In the genomic region with DNA sequence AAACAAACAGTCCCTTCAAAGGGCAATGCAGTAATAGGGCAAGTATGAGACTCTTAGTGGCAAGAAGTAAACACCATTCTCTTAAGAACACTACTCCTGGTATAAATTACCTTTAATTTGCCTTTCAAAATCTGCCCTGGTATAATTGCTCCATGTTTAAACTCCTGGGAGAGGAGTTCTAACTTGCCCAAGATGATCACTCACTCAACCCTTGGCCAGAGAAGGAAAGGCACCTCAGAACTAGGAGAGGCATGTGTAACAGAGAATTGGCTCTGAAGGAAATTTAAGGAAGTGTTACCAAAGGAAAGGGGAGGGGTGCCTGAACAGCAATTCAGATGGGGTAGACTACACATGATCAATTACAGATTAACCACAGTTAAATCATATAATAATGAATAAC, we compare ENCODE assay signal across 26 cellular contexts.
"Had no signal": no experiment of that assay in that cellular context is flagged by ENCODE, and none has a peak within 500 bp of the region (broad histone marks: within the 10 kb centered on the region; RNA-seq: fewer than 3 reads in every experiment).

No MANE protein-coding gene starts in this region.

- H3K4me3 ChIP-seq: colonic mucosa, esophagus squamous epithelium, gastrocnemius medialis, lung, neural progenitor cell, prostate gland, right atrium auricular region, testis, tibial artery, upper lobe of left lung, uterus had no signal

- H3K4me1 Mint-ChIP-seq: naive thymus-derived CD4-positive, alpha-beta T cell; nephron; stimulated activated effector memory CD8-positive, alpha-beta T cell treated with anti-CD3 and anti-CD28 coated beads, Interleukin-12 subunit alpha, Interleukin-12 subunit beta, amount 100 ng/mL, for 72 hours had no signal

- H2AFZ ChIP-seq: neural progenitor cell had no signal

- H3K27me3 ChIP-seq: colonic mucosa, esophagus squamous epithelium, gastrocnemius medialis, neural progenitor cell, right atrium auricular region, testis, tibial artery, upper lobe of left lung, uterus had no signal

- H3K4me3 Mint-ChIP-seq: dendritic cell treated with granulocyte-macrophage colony-stimulating factor and Interleukin-4, amounts not matched to agents 40 ng/mL and 50 ng/mL, for 4 days; endodermal cell; naive thymus-derived CD4-positive, alpha-beta T cell; nephron; neural progenitor cell; stimulated activated effector memory CD8-positive, alpha-beta T cell treated with anti-CD3 and anti-CD28 coated beads, Interleukin-12 subunit alpha, Interleukin-12 subunit beta, amount 100 ng/mL, for 72 hours had no signal

- H3K36me3 Mint-ChIP-seq: naive thymus-derived CD4-positive, alpha-beta T cell; neural progenitor cell; stimulated activated effector memory CD8-positive, alpha-beta T cell treated with anti-CD3 and anti-CD28 coated beads, Interleukin-12 subunit alpha, Interleukin-12 subunit beta, amount 100 ng/mL, for 72 hours had no signal

- H3K4me1 ChIP-seq: colonic mucosa, esophagus squamous epithelium, gastrocnemius medialis, neural progenitor cell, prostate gland, right atrium auricular region, testis, tibial artery, upper lobe of left lung, uterus had no signal

- H3K9ac ChIP-seq: neural progenitor cell had no signal

- DNase-seq: colonic mucosa; effector CD8-positive, alpha-beta T cell; endodermal cell; erythroblast; esophagus squamous epithelium; gastrocnemius medialis; head of caudate nucleus; mesendoderm; midbrain; naive thymus-derived CD4-positive, alpha-beta T cell; stimulated activated CD4-positive, alpha-beta T cell treated with anti-CD3 and anti-CD28 coated beads, Interleukin-2, amount 100 ng/mL, for 24 hours; stimulated activated CD4-positive, alpha-beta T cell treated with anti-CD3 and anti-CD28 coated beads, Interleukin-4, amount 100 ng/mL, for 24 hours; stimulated activated naive CD8-positive, alpha-beta T cell treated with anti-CD3 and anti-CD28 coated beads, Interleukin-15, Interleukin-2, amounts not matched to agents 100 U/mL and 50 U/mL, for 24 hours; substantia nigra; testis; tibial artery; upper lobe of left lung; uterus had no signal

- H3K27me3 Mint-ChIP-seq: dendritic cell treated with granulocyte-macrophage colony-stimulating factor and Interleukin-4, amounts not matched to agents 40 ng/mL and 50 ng/mL, for 4 days; naive thymus-derived CD4-positive, alpha-beta T cell had no signal

- H3K9me3 Mint-ChIP-seq: endodermal cell had no signal

- H3K27ac Mint-ChIP-seq: dendritic cell treated with granulocyte-macrophage colony-stimulating factor and Interleukin-4, amounts not matched to agents 40 ng/mL and 50 ng/mL, for 4 days; endodermal cell; naive thymus-derived CD4-positive, alpha-beta T cell; nephron; neural progenitor cell; stimulated activated effector memory CD8-positive, alpha-beta T cell treated with anti-CD3 and anti-CD28 coated beads, Interleukin-12 subunit alpha, Interleukin-12 subunit beta, amount 100 ng/mL, for 72 hours had no signal

- H3K27ac ChIP-seq: colonic mucosa, esophagus squamous epithelium, gastrocnemius medialis, neural progenitor cell, prostate gland, right atrium auricular region, testis, tibial artery, upper lobe of left lung, uterus had no signal

- H3K9me3 ChIP-seq: colonic mucosa, esophagus squamous epithelium, gastrocnemius medialis, prostate gland, right atrium auricular region, testis, tibial artery, uterus had no signal

- H3K4me2 ChIP-seq: neural progenitor cell had no signal

- ATAC-seq: gastrocnemius medialis; naive thymus-derived CD4-positive, alpha-beta T cell; sciatic nerve; stimulated activated effector memory CD8-positive, alpha-beta T cell treated with anti-CD3 and anti-CD28 coated beads, Interleukin-12 subunit alpha, Interleukin-12 subunit beta, amount 100 ng/mL, for 72 hours; stimulated activated naive CD8-positive, alpha-beta T cell treated with anti-CD3 and anti-CD28 coated beads, Interleukin-15, Interleukin-2, amounts not matched to agents 100 U/mL and 50 U/mL, for 24 hours had no signal

- H3K36me3 ChIP-seq: colonic mucosa, esophagus squamous epithelium, gastrocnemius medialis, neural progenitor cell, prostate gland, right atrium auricular region, tibial artery, upper lobe of left lung, uterus had no signal
